In the genomic region with DNA sequence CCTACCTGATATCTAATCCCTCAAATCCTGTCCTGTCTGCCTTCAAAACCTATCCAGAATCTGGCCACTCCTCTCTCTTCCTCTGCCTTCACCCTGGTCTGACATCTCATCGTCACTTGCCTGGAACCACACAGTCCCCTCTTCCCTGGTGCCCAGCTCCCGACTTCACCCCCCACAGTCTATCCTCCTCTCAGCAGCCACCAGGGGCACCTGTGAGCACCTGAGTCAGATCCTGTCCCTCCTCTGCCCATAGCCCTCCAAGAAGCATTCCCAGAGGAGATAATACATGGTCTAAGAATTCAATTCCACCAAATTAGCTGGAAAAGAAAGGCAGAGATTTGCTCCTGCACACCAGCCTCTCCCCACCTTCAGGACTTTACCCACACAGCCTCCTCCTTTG, we compare ENCODE assay signal across 1 cellular context.
TF ChIP-seq lines count a peak whose summit lies in the region.

No MANE protein-coding gene starts in this region.

TF ChIP-seq in H1, 55 proteins besides CTCF, POLR2A, EP300 and RAD21:
- TF ChIP-seq SP4 (IDR thresholded peaks at IDR 0.05; ENCODE audit: low read length) (no peak), BACH1 (IDR thresholded peaks at IDR 0.05; ENCODE audit: low read length) (no peak), KDM1A (IDR thresholded peaks at IDR 0.05; ENCODE audit: borderline replicate concordance, low read length) (no peak), SIRT6 (IDR thresholded peaks at IDR 0.05; ENCODE audit: low read length) (no peak), SP2 (IDR thresholded peaks at IDR 0.05; ENCODE audit: low read length) (no peak), YY1 (IDR thresholded peaks at IDR 0.05; ENCODE audit: low read depth, low read length) (no peak), POU5F1 (IDR thresholded peaks at IDR 0.05; ENCODE audit: low read depth, low read length) (no peak), POLR2AphosphoS5 (IDR thresholded peaks at IDR 0.05; ENCODE audit: low read depth, low read length) (no peak), CEBPB (IDR thresholded peaks at IDR 0.05; ENCODE audit: low read depth, low read length) (no peak), CBX5 (IDR thresholded peaks at IDR 0.05; ENCODE audit: low read depth, low read length) (no peak), CBX8 (IDR thresholded peaks at IDR 0.05; ENCODE audit: borderline replicate concordance, low read depth, low read length) (no peak), ZNF274 (IDR thresholded peaks at IDR 0.05; ENCODE audit: borderline replicate concordance, extremely low read depth, low read length) (no peak), JUN (IDR thresholded peaks at IDR 0.05; ENCODE audit: low read depth, low read length) (no peak), BRCA1 (IDR thresholded peaks at IDR 0.05; ENCODE audit: low read depth, low read length) (no peak), EGR1 (IDR thresholded peaks at IDR 0.05; ENCODE audit: borderline replicate concordance, low read depth, low read length) (no peak), SRF (IDR thresholded peaks at IDR 0.05; ENCODE audit: low read depth, low read length) (no peak), ASH2L (IDR thresholded peaks at IDR 0.05; ENCODE audit: low read length) (no peak)
- TF ChIP-seq, protein P1, sequence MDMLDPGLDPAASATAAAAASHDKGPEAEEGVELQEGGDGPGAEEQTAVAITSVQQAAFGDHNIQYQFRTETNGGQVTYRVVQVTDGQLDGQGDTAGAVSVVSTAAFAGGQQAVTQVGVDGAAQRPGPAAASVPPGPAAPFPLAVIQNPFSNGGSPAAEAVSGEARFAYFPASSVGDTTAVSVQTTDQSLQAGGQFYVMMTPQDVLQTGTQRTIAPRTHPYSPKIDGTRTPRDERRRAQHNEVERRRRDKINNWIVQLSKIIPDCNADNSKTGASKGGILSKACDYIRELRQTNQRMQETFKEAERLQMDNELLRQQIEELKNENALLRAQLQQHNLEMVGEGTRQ (IDR thresholded peaks at IDR 0.05; ENCODE audit: low read length), result no peak
